In the genomic region with DNA sequence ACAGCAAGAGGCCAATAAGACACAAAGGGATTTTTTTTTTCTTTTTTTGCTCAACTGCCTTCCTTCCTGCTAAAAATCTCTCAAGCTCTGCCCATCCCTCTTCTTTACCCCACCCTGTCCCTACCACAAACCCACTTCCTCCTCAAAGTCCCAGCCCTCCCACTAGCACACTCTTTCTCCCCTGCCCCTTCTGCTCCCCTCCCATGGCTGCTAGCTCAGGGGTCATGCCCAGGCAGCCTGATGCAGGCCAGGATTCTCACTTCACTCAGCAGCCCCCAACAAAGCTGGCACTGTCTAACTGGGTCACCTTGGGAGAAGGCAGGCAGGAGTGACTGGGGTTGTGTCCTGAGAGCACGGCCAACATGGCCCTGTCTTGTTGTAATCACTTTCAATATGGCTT, we compare ENCODE assay signal across 1 cellular context.
TF ChIP-seq lines count a peak whose summit lies in the region.

No MANE protein-coding gene starts in this region.

TF ChIP-seq in HepG2, 621 proteins besides CTCF, POLR2A, EP300 and RAD21 (continued from another document):
- TF ChIP-seq, protein P1, sequence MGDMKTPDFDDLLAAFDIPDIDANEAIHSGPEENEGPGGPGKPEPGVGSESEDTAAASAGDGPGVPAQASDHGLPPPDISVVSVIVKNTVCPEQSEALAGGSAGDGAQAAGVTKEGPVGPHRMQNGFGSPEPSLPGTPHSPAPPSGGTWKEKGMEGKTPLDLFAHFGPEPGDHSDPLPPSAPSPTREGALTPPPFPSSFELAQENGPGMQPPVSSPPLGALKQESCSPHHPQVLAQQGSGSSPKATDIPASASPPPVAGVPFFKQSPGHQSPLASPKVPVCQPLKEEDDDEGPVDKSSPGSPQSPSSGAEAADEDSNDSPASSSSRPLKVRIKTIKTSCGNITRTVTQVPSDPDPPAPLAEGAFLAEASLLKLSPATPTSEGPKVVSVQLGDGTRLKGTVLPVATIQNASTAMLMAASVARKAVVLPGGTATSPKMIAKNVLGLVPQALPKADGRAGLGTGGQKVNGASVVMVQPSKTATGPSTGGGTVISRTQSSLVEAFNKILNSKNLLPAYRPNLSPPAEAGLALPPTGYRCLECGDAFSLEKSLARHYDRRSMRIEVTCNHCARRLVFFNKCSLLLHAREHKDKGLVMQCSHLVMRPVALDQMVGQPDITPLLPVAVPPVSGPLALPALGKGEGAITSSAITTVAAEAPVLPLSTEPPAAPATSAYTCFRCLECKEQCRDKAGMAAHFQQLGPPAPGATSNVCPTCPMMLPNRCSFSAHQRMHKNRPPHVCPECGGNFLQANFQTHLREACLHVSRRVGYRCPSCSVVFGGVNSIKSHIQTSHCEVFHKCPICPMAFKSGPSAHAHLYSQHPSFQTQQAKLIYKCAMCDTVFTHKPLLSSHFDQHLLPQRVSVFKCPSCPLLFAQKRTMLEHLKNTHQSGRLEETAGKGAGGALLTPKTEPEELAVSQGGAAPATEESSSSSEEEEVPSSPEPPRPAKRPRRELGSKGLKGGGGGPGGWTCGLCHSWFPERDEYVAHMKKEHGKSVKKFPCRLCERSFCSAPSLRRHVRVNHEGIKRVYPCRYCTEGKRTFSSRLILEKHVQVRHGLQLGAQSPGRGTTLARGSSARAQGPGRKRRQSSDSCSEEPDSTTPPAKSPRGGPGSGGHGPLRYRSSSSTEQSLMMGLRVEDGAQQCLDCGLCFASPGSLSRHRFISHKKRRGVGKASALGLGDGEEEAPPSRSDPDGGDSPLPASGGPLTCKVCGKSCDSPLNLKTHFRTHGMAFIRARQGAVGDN (CRISPR knock-in tag; IDR thresholded peaks at IDR 0.05): peak; percentile 52; the same call in 1 of the 2 replicates
- TF ChIP-seq YY1 (IDR thresholded peaks at IDR 0.05; ENCODE audit: insufficient read depth, insufficient replicate concordance, low read depth, low read length) (peak; percentile 35), ZNF496 (CRISPR knock-in tag; IDR thresholded peaks at IDR 0.05; ENCODE audit: insufficient replicate concordance) (no peak), NR2F6 (IDR thresholded peaks at IDR 0.05) (no peak), NR2F6 (CRISPR knock-in tag; IDR thresholded peaks at IDR 0.05) (0 out of 2 replicates have a peak, but pooled peaks have one; percentile 7), MLLT10 (CRISPR knock-in tag; IDR thresholded peaks at IDR 0.05) (no peak)
- TF ChIP-seq, protein P2, sequence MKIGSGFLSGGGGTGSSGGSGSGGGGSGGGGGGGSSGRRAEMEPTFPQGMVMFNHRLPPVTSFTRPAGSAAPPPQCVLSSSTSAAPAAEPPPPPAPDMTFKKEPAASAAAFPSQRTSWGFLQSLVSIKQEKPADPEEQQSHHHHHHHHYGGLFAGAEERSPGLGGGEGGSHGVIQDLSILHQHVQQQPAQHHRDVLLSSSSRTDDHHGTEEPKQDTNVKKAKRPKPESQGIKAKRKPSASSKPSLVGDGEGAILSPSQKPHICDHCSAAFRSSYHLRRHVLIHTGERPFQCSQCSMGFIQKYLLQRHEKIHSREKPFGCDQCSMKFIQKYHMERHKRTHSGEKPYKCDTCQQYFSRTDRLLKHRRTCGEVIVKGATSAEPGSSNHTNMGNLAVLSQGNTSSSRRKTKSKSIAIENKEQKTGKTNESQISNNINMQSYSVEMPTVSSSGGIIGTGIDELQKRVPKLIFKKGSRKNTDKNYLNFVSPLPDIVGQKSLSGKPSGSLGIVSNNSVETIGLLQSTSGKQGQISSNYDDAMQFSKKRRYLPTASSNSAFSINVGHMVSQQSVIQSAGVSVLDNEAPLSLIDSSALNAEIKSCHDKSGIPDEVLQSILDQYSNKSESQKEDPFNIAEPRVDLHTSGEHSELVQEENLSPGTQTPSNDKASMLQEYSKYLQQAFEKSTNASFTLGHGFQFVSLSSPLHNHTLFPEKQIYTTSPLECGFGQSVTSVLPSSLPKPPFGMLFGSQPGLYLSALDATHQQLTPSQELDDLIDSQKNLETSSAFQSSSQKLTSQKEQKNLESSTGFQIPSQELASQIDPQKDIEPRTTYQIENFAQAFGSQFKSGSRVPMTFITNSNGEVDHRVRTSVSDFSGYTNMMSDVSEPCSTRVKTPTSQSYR (CRISPR knock-in tag; IDR thresholded peaks at IDR 0.05; ENCODE audit: borderline replicate concordance): 0 out of 2 replicates have a peak, but pooled peaks have one; percentile 23
